Comparison of ENCODE assay signal across 8 cellular contexts in genomic region chr6:109308018-109308492, GRCh38.
DNase-seq lines count a peak whose midpoint lies in the region; ATAC-seq and TF ChIP-seq lines count a peak whose summit lies in the region.

No MANE protein-coding gene starts in this region.

- H3K4me3 ChIP-seq in RWPE2 (ENCODE audit: severe bottlenecking), result no peak overlapping the region

- TF ChIP-seq CTCF in RWPE2 (IDR thresholded peaks at IDR 0.05; ENCODE audit: poor library complexity, severe bottlenecking) (no peak), foreskin keratinocyte (conservative IDR thresholded peaks at IDR 0.05) (no peak)

- H3K27ac ChIP-seq in RWPE2 (ENCODE audit: poor library complexity, severe bottlenecking), result no peak overlapping the region
- no peak overlapping the region for H3K27ac ChIP-seq in foreskin keratinocyte

- DNase-seq in GM04504 (ENCODE audit: low read depth), result peak; percentile 71
- no peak for DNase-seq in RWPE2 (ENCODE audit: low spot score)
- DNase-seq in foreskin keratinocyte, result peak; percentile 27 to 42
- peak; percentile 10 for DNase-seq in stimulated activated CD4-positive, alpha-beta T cell treated with anti-CD3 and anti-CD28 coated beads, Interleukin-4, amount 100 ng/mL, for 24 hours
- no peak for DNase-seq in NCI-H748 treated with DMSO at 0.1 percent for 48 hours (lab: John Stamatoyannopoulos, UW)

- H3K27me3 ChIP-seq in RWPE2 (ENCODE audit: insufficient read depth, poor library complexity, severe bottlenecking) (no peaks in the 10 kb centered on the region), foreskin keratinocyte (no peaks in the 10 kb centered on the region)

- no peaks in the 10 kb centered on the region for H3K4me1 ChIP-seq in RWPE2 (ENCODE audit: insufficient read depth, poor library complexity, severe bottlenecking)
- no peaks in the 10 kb centered on the region for H3K4me1 ChIP-seq in foreskin keratinocyte

- ATAC-seq in RWPE2 (ENCODE audit: low read depth) (peak; percentile 54), foreskin keratinocyte (peak; percentile 37), HG02759 (IDR thresholded peaks at IDR 0.05; ENCODE audit: unreplicated experiment) (no peak), HG03039 (IDR thresholded peaks at IDR 0.05; ENCODE audit: unreplicated experiment) (no peak), GM21717 (IDR thresholded peaks at IDR 0.05; ENCODE audit: unreplicated experiment) (no peak)

- H3K36me3 ChIP-seq in RWPE2 (ENCODE audit: low read depth), result no peaks in the 10 kb centered on the region

- no peaks in the 10 kb centered on the region for H3K9me3 ChIP-seq in RWPE2 (ENCODE audit: severe bottlenecking)

Comparison
In these comparisons a context has a peak if more than half of its experiments do, and no peak if none do; other contexts are left out.
1. DNase-seq: peak in GM04504 (single experiment), foreskin keratinocyte (2 of 2) and stimulated activated CD4-positive, alpha-beta T cell treated with anti-CD3 and anti-CD28 coated beads, Interleukin-4, amount 100 ng/mL, for 24 hours (single experiment); none in RWPE2 (single experiment) and NCI-H748 treated with DMSO at 0.1 percent for 48 hours (single experiment).
2. ATAC-seq: peak in RWPE2 (single experiment) and foreskin keratinocyte (single experiment); none in HG02759 (single experiment), HG03039 (single experiment) and GM21717 (single experiment).